10 cellular contexts compared by ENCODE assay signal in genomic region chr17:74751210-74751529, GRCh38. TPM values are rescaled to one million over a fixed set of nuclear protein-coding genes. Genes with fewer than 3 reads are reported as not detected.
DNase-seq lines count a peak whose midpoint lies in the region; ATAC-seq, FAIRE-seq and TF ChIP-seq lines count a peak whose summit lies in the region.
"Had no signal": no experiment of that assay in that cellular context is flagged by ENCODE, and none has a peak within 500 bp of the region (broad histone marks: within the 10 kb centered on the region; RNA-seq: fewer than 3 reads in every experiment).

No MANE protein-coding gene starts in this region.

- no peak for TF ChIP-seq POLR2A in K562 (conservative IDR thresholded peaks at IDR 0.05)
- TF ChIP-seq POLR2A in transverse colon (IDR thresholded peaks at IDR 0.05): no peak

- no peak for TF ChIP-seq RAD21 in K562 (CRISPR knock-in tag; conservative IDR thresholded peaks at IDR 0.05 in 1 of 2, IDR thresholded peaks at IDR 0.05 in 1 of 2)

- no peak for DNase-seq in activated naive CD4-positive, alpha-beta T cell treated with anti-CD3 and anti-CD28 coated beads, Interleukin-2, amount 10 ng/mL, durations not matched to agents 7 days and 5 days
- DNase-seq in activated naive CD4-positive, alpha-beta T cell treated with anti-CD3 and anti-CD28 coated beads, Interleukin-2, amount 50 U/mL, for 16 hours: no peak
- DNase-seq in K562 (ENCODE audit: extremely low read depth in 1 of 4, low spot score in 3 of 4) (no peak), mucosa of descending colon (peak in 2 of 3 donors; percentile 26 to 27), transverse colon (no peak), T1000 (lab: John Stamatoyannopoulos, UW) (no peak)
- DNase-seq in activated CD4-positive, CD25-positive, alpha-beta regulatory T cell treated with anti-CD3 and anti-CD28 coated beads, Interleukin-2, amount 50 U/mL, for 72 hours: no peak
- DNase-seq: NCI-H446 had no signal

- no peak for TF ChIP-seq EP300 in K562 (IDR thresholded peaks at IDR 0.05; ENCODE audit: low read length)
- no peak for TF ChIP-seq EP300 in transverse colon (IDR thresholded peaks at IDR 0.05; ENCODE audit: low read depth)

- no peak for FAIRE-seq in K562 (lab: Jason Lieb, UNC)

- peaks cover 63% of the 10 kb centered on the region for H3K79me2 ChIP-seq in K562 (ENCODE audit: control insufficient read depth, insufficient read depth, low read length)

- H3K4me3 Mint-ChIP-seq in activated naive CD4-positive, alpha-beta T cell treated with anti-CD3 and anti-CD28 coated beads, Interleukin-2, amount 10 ng/mL, durations not matched to agents 7 days and 5 days: peak overlapping the region; percentile 99

- H3K27me3 ChIP-seq in K562 (ENCODE audit: control insufficient read depth in 2 of 2, insufficient read depth in 2 of 2, low read length in 2 of 2): no peaks in the 10 kb centered on the region
- H3K27me3 ChIP-seq in transverse colon: no peaks in the 10 kb centered on the region
- H3K27me3 ChIP-seq: ascending aorta had no signal

- TF ChIP-seq CTCF in K562 (IDR thresholded peaks at IDR 0.05 in 2 of 3, conservative IDR thresholded peaks at IDR 0.05 in 1 of 3; ENCODE audit: insufficient read depth in 2 of 3, low read depth in 1 of 3, low read length in 3 of 3) (no peak), mucosa of descending colon (IDR thresholded peaks at IDR 0.05) (no peak), transverse colon (IDR thresholded peaks at IDR 0.05) (no peak)

- no peak overlapping the region for H2AFZ ChIP-seq in K562 (ENCODE audit: low read depth, low read length)

- peaks cover 7% of the 10 kb centered on the region for H3K9me1 ChIP-seq in K562 (ENCODE audit: control insufficient read depth, insufficient read depth, low read length)

- no TSS peak for BruUV-seq in K562 (replicated peaks; lab: Mats Ljungman, UMichigan)

- H3K27ac Mint-ChIP-seq in activated naive CD4-positive, alpha-beta T cell treated with anti-CD3 and anti-CD28 coated beads, Interleukin-2, amount 10 ng/mL, durations not matched to agents 7 days and 5 days: peak overlapping the region; percentile 83

- H3K36me3 Mint-ChIP-seq in activated naive CD4-positive, alpha-beta T cell treated with anti-CD3 and anti-CD28 coated beads, Interleukin-2, amount 10 ng/mL, durations not matched to agents 7 days and 5 days: peaks cover 47% of the 10 kb centered on the region

- peaks cover 41 to 67% of the 10 kb centered on the region in 2 experiments for H3K4me1 ChIP-seq in K562 (replicated peaks in 1 of 2; ENCODE audit: control insufficient read depth in 2 of 2, insufficient read depth in 2 of 2, low read length in 2 of 2)
- H3K4me1 ChIP-seq in mucosa of descending colon (ENCODE audit: low read depth): peaks cover 31% of the 10 kb centered on the region
- H3K4me1 ChIP-seq in transverse colon: peaks cover 13 to 58% (median 33%) of the 10 kb centered on the region in 4 donors

- H3K27ac ChIP-seq in K562 (ENCODE audit: extremely low read depth, low read depth, low read length) (no peak overlapping the region), transverse colon (peak overlapping the region; percentile 90 to 93 (median 91))

- intact Hi-C loops in K562 (cut with micrococcal nuclease) (no loop called here), mucosa of descending colon (cut with DNase I, micrococcal nuclease) (no loop called here), transverse colon (cut with DNase I; ENCODE audit: low total_unique reads) (no loop called here)

- POLR2A ChIA-PET in K562 (lab: Yijun Ruan, JAX): interaction anchor here (0.8 to 3.6 kb wide), 2 partner anchors 9 to 38 kb away, joined by 3 to 22 read pairs; no protein-coding TSS in a partner anchor

- WGBS in K562 (ENCODE audit: insufficient coverage, low coverage, missing lambda C conversion rate): 42% methylated on average over 4 of the region's 4 CpGs
- 63 to 65% methylated on average over 4 of the region's 4 CpGs for WGBS in transverse colon (ENCODE audit: low coverage in 1 of 2), 2 donors

- CTCF ChIA-PET in activated naive CD4-positive, alpha-beta T cell treated with anti-CD3 and anti-CD28 coated beads, Interleukin-2, amount 10 ng/mL, durations not matched to agents 7 days and 5 days (lab: Charles Lee): interaction anchor here (0.8 to 7.3 kb wide), 8 partner anchors 9 to 94 kb away, joined by 3 to 43 read pairs (median 10); partner anchors contain the start of genes NAT9 and RAB37
- CTCF ChIA-PET in K562 (lab: Yijun Ruan, JAX; ENCODE audit: low intra/inter-chr PET ratio): no interaction called here

- H3K4me3 ChIP-seq in K562: no peak overlapping the region
- H3K4me3 ChIP-seq in mucosa of descending colon: no peak overlapping the region
- peak overlapping the region in 1 of 4 donors; percentile 94 for H3K4me3 ChIP-seq in transverse colon

- H3K9me3 ChIP-seq in K562 (replicated peaks; ENCODE audit: control insufficient read depth, insufficient read depth, low read depth, low read length) (no peaks in the 10 kb centered on the region), mucosa of descending colon (no peaks in the 10 kb centered on the region), transverse colon (no peaks in the 10 kb centered on the region)
- H3K9me3 ChIP-seq: ascending aorta had no signal

- ATAC-seq in K562 (no peak), mucosa of descending colon (no peak), HG03045 (IDR thresholded peaks at IDR 0.05; ENCODE audit: unreplicated experiment) (no peak)

- peak overlapping the region; percentile 27; the same call in 1 of the 2 replicates for H3K4me2 ChIP-seq in K562 (ENCODE audit: insufficient read depth, low read length)

- in situ Hi-C loops in K562 (cut with MboI) (no loop called here), transverse colon (cut with MboI; ENCODE audit: low pct_ligation_motif_present in 1 of 4, low pct_unique_long_range_greater_than_20kb in 1 of 4, low sequenced_read_pairs in 3 of 4) (no loop called here)

- no peaks in the 10 kb centered on the region for H3K9me3 Mint-ChIP-seq in activated naive CD4-positive, alpha-beta T cell treated with anti-CD3 and anti-CD28 coated beads, Interleukin-2, amount 10 ng/mL, durations not matched to agents 7 days and 5 days

- no peaks in the 10 kb centered on the region for H3K27me3 Mint-ChIP-seq in activated naive CD4-positive, alpha-beta T cell treated with anti-CD3 and anti-CD28 coated beads, Interleukin-2, amount 10 ng/mL, durations not matched to agents 7 days and 5 days

- H3K36me3 ChIP-seq in K562 (ENCODE audit: control insufficient read depth, insufficient read depth, low read length) (peaks cover 13% of the 10 kb centered on the region; the same call in 2 of the 3 replicates), mucosa of descending colon (ENCODE audit: low read depth) (no peaks in the 10 kb centered on the region), transverse colon (no peaks in the 10 kb centered on the region)
- H3K36me3 ChIP-seq: ascending aorta had no signal

- peaks cover 64% of the 10 kb centered on the region for H3K4me1 Mint-ChIP-seq in activated naive CD4-positive, alpha-beta T cell treated with anti-CD3 and anti-CD28 coated beads, Interleukin-2, amount 10 ng/mL, durations not matched to agents 7 days and 5 days

- peak overlapping the region in 1 of 2 experiments; percentile 55; a peak in 1 of 4 replicates for H3K9ac ChIP-seq in K562 (ENCODE audit: insufficient read depth in 1 of 2, low read depth in 2 of 2, low read length in 2 of 2)

- H4K20me1 ChIP-seq in K562 (replicated peaks; ENCODE audit: control insufficient read depth, insufficient read depth, low read length): peaks cover 15% of the 10 kb centered on the region; the same call in 1 of the 2 replicates

RNA-seq across cellular contexts. Expression of gene NHERF1, which starts 2.7 kb away (rescaled TPM):
- total RNA-seq in K562 (2011; cell fraction: chromatin; rRNA removed; ENCODE audit: low replicate concordance): 18.4 and 49.5 TPM in 2 replicates
- total RNA-seq in K562 (2011; cell fraction: nucleolus; rRNA removed): 26.0 and 28.6 TPM in 2 replicates
- 29.0 and 37.5 TPM in 2 replicates for total RNA-seq in K562 (2011; cell fraction: nucleoplasm; rRNA removed)
- total RNA-seq in K562 (2014; rRNA removed) (35.5 and 51.8 TPM in 2 replicates), K562 (2014; rRNA removed; fragmentation: Illumina TruSeq; extraction: Trizol) (23.8 and 30.5 TPM in 2 replicates), K562 (2015; rRNA removed; fragmentation: Illumina TruSeq; extraction: Trizol) (38.9 and 40.2 TPM in 2 replicates), K562 (2021) (79.9 and 88.0 TPM in 2 replicates), mucosa of descending colon (100 to 1,000 TPM; 109 to 281 (median 164) TPM), transverse colon (100 to 1,000 TPM; 118 to 463 (median 233) TPM)
- polyA plus RNA-seq in K562 (2011; rRNA removed) (36.9 and 45.6 TPM in 2 replicates), K562 (2014; fragmentation: Illumina TruSeq; extraction: Trizol) (64.8 and 78.7 TPM in 2 replicates), K562 (2014; fragmentation: Nextera tagmentation; extraction: Ambion mirVana) (10 to 100 TPM; 11.4 to 20.6 TPM), K562 (2014; rRNA removed) (44.9 and 50.1 TPM in 2 replicates)
- 59.4 and 62.4 TPM in 2 replicates for polyA plus RNA-seq in K562 (2011; cell fraction: cytosol; rRNA removed)
- 36.7 and 44.4 TPM in 2 replicates for polyA plus RNA-seq in K562 (2011; cell fraction: nucleus; rRNA removed)
- polyA plus RNA-seq in K562 (2012): 42.9 and 66.5 TPM in 2 replicates
- 29.5 and 44.1 TPM in 2 replicates for polyA minus RNA-seq in K562 (2011; rRNA and poly(A)+ RNA removed)
- polyA minus RNA-seq in K562 (2011; cell fraction: cytosol; rRNA and poly(A)+ RNA removed): 35.7 and 39.5 TPM in 2 replicates
- polyA minus RNA-seq in K562 (2011; cell fraction: nucleus; rRNA and poly(A)+ RNA removed): 8.5 and 9.6 TPM in 2 replicates

RNA-seq across cellular contexts. Expression of gene RAB37, which starts 14.1 kb away (rescaled TPM):
- not detected in 2 replicates for total RNA-seq in K562 (2011; cell fraction: chromatin; rRNA removed; ENCODE audit: low replicate concordance)
- total RNA-seq in K562 (2011; cell fraction: nucleolus; rRNA removed): not detected in 2 replicates
- not detected in 2 replicates for total RNA-seq in K562 (2011; cell fraction: nucleoplasm; rRNA removed)
- total RNA-seq in K562 (2014; rRNA removed) (not detected in 2 replicates), K562 (2014; rRNA removed; fragmentation: Illumina TruSeq; extraction: Trizol) (not detected in 2 replicates), K562 (2015; rRNA removed; fragmentation: Illumina TruSeq; extraction: Trizol) (0.11 and 0.23 TPM in 2 replicates), K562 (2021) (0.27 TPM in 1 of 2 replicates, not detected in the other), mucosa of descending colon (1 to 10 TPM; 4.3 to 9.8 (median 9.0) TPM), transverse colon (10 to 100 TPM in 1 of 4 donors, 1 to 10 TPM in 2, not detected in 1; 5.2 to 10.5 (median 5.4) TPM)
- polyA plus RNA-seq in K562 (2011; rRNA removed) (0.03 and 0.21 TPM in 2 replicates), K562 (2014; fragmentation: Illumina TruSeq; extraction: Trizol) (0.04 and 0.12 TPM in 2 replicates), K562 (2014; fragmentation: Nextera tagmentation; extraction: Ambion mirVana) (under 1 TPM in 1 of 2 experiments, not detected in 1; 0.03 TPM), K562 (2014; rRNA removed) (not detected in 2 replicates)
- polyA plus RNA-seq in K562 (2011; cell fraction: cytosol; rRNA removed): 0.22 TPM in 1 of 2 replicates, not detected in the other
- polyA plus RNA-seq in K562 (2011; cell fraction: nucleus; rRNA removed): 0.07 and 0.18 TPM in 2 replicates
- polyA plus RNA-seq in K562 (2012): 0.19 and 0.22 TPM in 2 replicates
- 0.11 TPM in 1 of 2 replicates, not detected in the other for polyA minus RNA-seq in K562 (2011; rRNA and poly(A)+ RNA removed)
- not detected in 2 replicates for polyA minus RNA-seq in K562 (2011; cell fraction: cytosol; rRNA and poly(A)+ RNA removed)
- polyA minus RNA-seq in K562 (2011; cell fraction: nucleus; rRNA and poly(A)+ RNA removed): not detected in 2 replicates

RNA-seq across cellular contexts. Expression of gene NAT9, which starts 25.0 kb away (rescaled TPM):
- total RNA-seq in K562 (2011; cell fraction: chromatin; rRNA removed; ENCODE audit: low replicate concordance): 145 and 300 TPM in 2 replicates
- total RNA-seq in K562 (2011; cell fraction: nucleolus; rRNA removed): 204 and 205 TPM in 2 replicates
- total RNA-seq in K562 (2011; cell fraction: nucleoplasm; rRNA removed): 164 and 167 TPM in 2 replicates
- total RNA-seq in K562 (2014; rRNA removed) (28.8 and 31.9 TPM in 2 replicates), K562 (2014; rRNA removed; fragmentation: Illumina TruSeq; extraction: Trizol) (28.3 and 42.2 TPM in 2 replicates), K562 (2015; rRNA removed; fragmentation: Illumina TruSeq; extraction: Trizol) (39.4 and 40.8 TPM in 2 replicates), K562 (2021) (56.8 and 63.6 TPM in 2 replicates), mucosa of descending colon (10 to 100 TPM; 35.8 to 40.6 (median 39.8) TPM), transverse colon (10 to 100 TPM; 18.3 to 34.4 (median 27.6) TPM)
- polyA plus RNA-seq in K562 (2011; rRNA removed) (42.4 and 52.0 TPM in 2 replicates), K562 (2014; fragmentation: Illumina TruSeq; extraction: Trizol) (37.1 and 39.9 TPM in 2 replicates), K562 (2014; fragmentation: Nextera tagmentation; extraction: Ambion mirVana) (1 to 10 TPM; 4.2 to 5.9 TPM), K562 (2014; rRNA removed) (59.9 and 63.8 TPM in 2 replicates)
- polyA plus RNA-seq in K562 (2011; cell fraction: cytosol; rRNA removed): 38.3 and 39.8 TPM in 2 replicates
- polyA plus RNA-seq in K562 (2011; cell fraction: nucleus; rRNA removed): 305 and 323 TPM in 2 replicates
- 49.7 and 52.4 TPM in 2 replicates for polyA plus RNA-seq in K562 (2012)
- polyA minus RNA-seq in K562 (2011; rRNA and poly(A)+ RNA removed): 30.1 and 37.1 TPM in 2 replicates
- 9.9 and 11.5 TPM in 2 replicates for polyA minus RNA-seq in K562 (2011; cell fraction: cytosol; rRNA and poly(A)+ RNA removed)
- polyA minus RNA-seq in K562 (2011; cell fraction: nucleus; rRNA and poly(A)+ RNA removed): 60.3 and 89.4 TPM in 2 replicates

RNA-seq across cellular contexts. Expression of gene CD300LF, which starts 38.4 kb away (rescaled TPM):
- total RNA-seq in K562 (2011; cell fraction: chromatin; rRNA removed; ENCODE audit: low replicate concordance): not detected in 2 replicates
- total RNA-seq in K562 (2011; cell fraction: nucleolus; rRNA removed): not detected in 2 replicates
- not detected in 2 replicates for total RNA-seq in K562 (2011; cell fraction: nucleoplasm; rRNA removed)
- total RNA-seq in K562 (2014; rRNA removed): not detected in 2 replicates
- total RNA-seq in K562 (2014; rRNA removed; fragmentation: Illumina TruSeq; extraction: Trizol): not detected in 2 replicates
- total RNA-seq in K562 (2015; rRNA removed; fragmentation: Illumina TruSeq; extraction: Trizol): not detected in 2 replicates
- not detected in 2 replicates for total RNA-seq in K562 (2021)
- polyA plus RNA-seq in K562 (2011; rRNA removed): not detected in 2 replicates
- polyA plus RNA-seq in K562 (2011; cell fraction: cytosol; rRNA removed): not detected in 2 replicates
- polyA plus RNA-seq in K562 (2011; cell fraction: nucleus; rRNA removed): not detected in 2 replicates
- not detected in 2 replicates for polyA plus RNA-seq in K562 (2012)
- polyA plus RNA-seq in K562 (2014; fragmentation: Illumina TruSeq; extraction: Trizol): not detected in 2 replicates
- not detected for polyA plus RNA-seq in K562 (2014; fragmentation: Nextera tagmentation; extraction: Ambion mirVana)
- polyA plus RNA-seq in K562 (2014; rRNA removed): not detected in 2 replicates
- polyA minus RNA-seq in K562 (2011; rRNA and poly(A)+ RNA removed): not detected in 2 replicates
- not detected in 2 replicates for polyA minus RNA-seq in K562 (2011; cell fraction: cytosol; rRNA and poly(A)+ RNA removed)
- polyA minus RNA-seq in K562 (2011; cell fraction: nucleus; rRNA and poly(A)+ RNA removed): not detected in 2 replicates
- total RNA-seq in mucosa of descending colon: 1 to 10 TPM; 2.0 TPM
- 10 to 100 TPM in 1 of 4 donors, 1 to 10 TPM in 2, under 1 TPM in 1; 0.40 to 37.8 (median 3.7) TPM for total RNA-seq in transverse colon
- total RNA-seq: ascending aorta had no signal

Comparison
In these comparisons a context has a peak if more than half of its experiments do, and no peak if none do; other contexts are left out.
1. DNase-seq: peak in mucosa of descending colon (2 of 3); none in activated naive CD4-positive, alpha-beta T cell treated with anti-CD3 and anti-CD28 coated beads, Interleukin-2, amount 10 ng/mL, durations not matched to agents 7 days and 5 days (single experiment), activated naive CD4-positive, alpha-beta T cell treated with anti-CD3 and anti-CD28 coated beads, Interleukin-2, amount 50 U/mL, for 16 hours (single experiment), K562 (0 of 4), transverse colon (single experiment), T1000 (single experiment) and activated CD4-positive, CD25-positive, alpha-beta regulatory T cell treated with anti-CD3 and anti-CD28 coated beads, Interleukin-2, amount 50 U/mL, for 72 hours (single experiment).